In genomic region chr6:167307342-167307955, GRCh38 we compare ENCODE assay signal across 1 cellular context.
TF ChIP-seq lines count a peak whose summit lies in the region.

No MANE protein-coding gene starts in this region.

TF ChIP-seq in HepG2, 621 proteins besides CTCF, POLR2A, EP300 and RAD21 (continued from another document and continues in another):
- TF ChIP-seq FOSL1 (CRISPR knock-in tag; IDR thresholded peaks at IDR 0.05; ENCODE audit: borderline replicate concordance) (no peak), SAP130 (CRISPR knock-in tag; IDR thresholded peaks at IDR 0.05; ENCODE audit: low read depth) (no peak), HNF1B (CRISPR knock-in tag; IDR thresholded peaks at IDR 0.05) (no peak), KDM1A (CRISPR knock-in tag; IDR thresholded peaks at IDR 0.05) (no peak), ASH2L (IDR thresholded peaks at IDR 0.05; ENCODE audit: insufficient read length, low read depth, low read length) (no peak), NFE2 (CRISPR knock-in tag; IDR thresholded peaks at IDR 0.05) (no peak), TRIM24 (CRISPR knock-in tag; IDR thresholded peaks at IDR 0.05) (no peak), CCAR2 (optimal IDR thresholded peaks at IDR 0.05; ENCODE audit: low read depth, low read length) (no peak), PPARG (CRISPR knock-in tag; conservative IDR thresholded peaks at IDR 0.05) (no peak), ZFX (CRISPR knock-in tag; IDR thresholded peaks at IDR 0.05; ENCODE audit: low read depth) (no peak), MBNL3 (CRISPR knock-in tag; conservative IDR thresholded peaks at IDR 0.05) (no peak), KLF12 (CRISPR knock-in tag; IDR thresholded peaks at IDR 0.05; ENCODE audit: borderline replicate concordance) (no peak), EED (CRISPR knock-in tag; IDR thresholded peaks at IDR 0.05) (no peak), ZNF770 (CRISPR knock-in tag; IDR thresholded peaks at IDR 0.05) (no peak), ZNF761 (CRISPR knock-in tag; conservative IDR thresholded peaks at IDR 0.05) (no peak; the same call in 1 of the 2 replicates), ZNF740 (CRISPR knock-in tag; IDR thresholded peaks at IDR 0.05) (no peak), ZNF687 (CRISPR knock-in tag; IDR thresholded peaks at IDR 0.05) (no peak), HNF4G (IDR thresholded peaks at IDR 0.05; ENCODE audit: borderline replicate concordance, low read depth, low read length) (no peak), HNF4G (CRISPR knock-in tag; IDR thresholded peaks at IDR 0.05; ENCODE audit: borderline replicate concordance, low read depth) (no peak), ZFP41 (CRISPR knock-in tag; IDR thresholded peaks at IDR 0.05; ENCODE audit: borderline replicate concordance) (no peak), ZNF496 (CRISPR knock-in tag; IDR thresholded peaks at IDR 0.05; ENCODE audit: insufficient replicate concordance) (no peak), SMC3 (IDR thresholded peaks at IDR 0.05; ENCODE audit: low read length) (no peak), ZNF7 (CRISPR knock-in tag; IDR thresholded peaks at IDR 0.05) (no peak), FOXK2 (IDR thresholded peaks at IDR 0.05) (no peak), FOXK1 (CRISPR knock-in tag; IDR thresholded peaks at IDR 0.05; ENCODE audit: borderline replicate concordance, low read depth) (no peak), ZNF337 (CRISPR knock-in tag; IDR thresholded peaks at IDR 0.05; ENCODE audit: borderline replicate concordance, low read depth) (no peak), ZBTB4 (CRISPR knock-in tag; IDR thresholded peaks at IDR 0.05; ENCODE audit: borderline replicate concordance) (0 out of 2 replicates have a peak, but pooled peaks have one; percentile 34), CAMTA2 (CRISPR knock-in tag; IDR thresholded peaks at IDR 0.05; ENCODE audit: borderline replicate concordance) (no peak), ZNF672 (CRISPR knock-in tag; IDR thresholded peaks at IDR 0.05) (no peak), BHLHE40 (IDR thresholded peaks at IDR 0.05; ENCODE audit: low read length) (no peak), NFKBIZ (CRISPR knock-in tag; IDR thresholded peaks at IDR 0.05) (no peak), ZNF768 (CRISPR knock-in tag; IDR thresholded peaks at IDR 0.05) (0 out of 2 replicates have a peak, but pooled peaks have one; percentile 10), MYNN (CRISPR knock-in tag; IDR thresholded peaks at IDR 0.05; ENCODE audit: low read depth) (no peak), ZNF737 (CRISPR knock-in tag; IDR thresholded peaks at IDR 0.05; ENCODE audit: borderline replicate concordance) (no peak), ZNF350 (CRISPR knock-in tag; IDR thresholded peaks at IDR 0.05; ENCODE audit: borderline replicate concordance, low read depth) (no peak), KDM4B (CRISPR knock-in tag; IDR thresholded peaks at IDR 0.05) (no peak)
- TF ChIP-seq, protein P1, sequence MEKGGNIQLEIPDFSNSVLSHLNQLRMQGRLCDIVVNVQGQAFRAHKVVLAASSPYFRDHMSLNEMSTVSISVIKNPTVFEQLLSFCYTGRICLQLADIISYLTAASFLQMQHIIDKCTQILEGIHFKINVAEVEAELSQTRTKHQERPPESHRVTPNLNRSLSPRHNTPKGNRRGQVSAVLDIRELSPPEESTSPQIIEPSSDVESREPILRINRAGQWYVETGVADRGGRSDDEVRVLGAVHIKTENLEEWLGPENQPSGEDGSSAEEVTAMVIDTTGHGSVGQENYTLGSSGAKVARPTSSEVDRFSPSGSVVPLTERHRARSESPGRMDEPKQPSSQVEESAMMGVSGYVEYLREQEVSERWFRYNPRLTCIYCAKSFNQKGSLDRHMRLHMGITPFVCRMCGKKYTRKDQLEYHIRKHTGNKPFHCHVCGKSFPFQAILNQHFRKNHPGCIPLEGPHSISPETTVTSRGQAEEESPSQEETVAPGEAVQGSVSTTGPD (CRISPR knock-in tag; IDR thresholded peaks at IDR 0.05), result no peak
- TF ChIP-seq, protein P2, sequence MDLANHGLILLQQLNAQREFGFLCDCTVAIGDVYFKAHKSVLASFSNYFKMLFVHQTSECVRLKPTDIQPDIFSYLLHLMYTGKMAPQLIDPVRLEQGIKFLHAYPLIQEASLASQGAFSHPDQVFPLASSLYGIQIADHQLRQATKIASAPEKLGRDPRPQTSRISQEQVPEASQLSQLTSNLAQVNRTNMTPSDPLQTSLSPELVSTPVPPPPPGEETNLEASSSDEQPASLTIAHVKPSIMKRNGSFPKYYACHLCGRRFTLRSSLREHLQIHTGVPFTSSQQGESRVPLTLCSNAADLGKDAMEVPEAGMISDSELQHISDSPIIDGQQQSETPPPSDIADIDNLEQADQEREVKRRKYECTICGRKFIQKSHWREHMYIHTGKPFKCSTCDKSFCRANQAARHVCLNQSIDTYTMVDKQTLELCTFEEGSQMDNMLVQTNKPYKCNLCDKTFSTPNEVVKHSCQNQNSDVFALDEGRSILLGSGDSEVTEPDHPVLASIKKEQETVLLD (CRISPR knock-in tag; IDR thresholded peaks at IDR 0.05; ENCODE audit: low read depth), result no peak
- TF ChIP-seq, protein P3, sequence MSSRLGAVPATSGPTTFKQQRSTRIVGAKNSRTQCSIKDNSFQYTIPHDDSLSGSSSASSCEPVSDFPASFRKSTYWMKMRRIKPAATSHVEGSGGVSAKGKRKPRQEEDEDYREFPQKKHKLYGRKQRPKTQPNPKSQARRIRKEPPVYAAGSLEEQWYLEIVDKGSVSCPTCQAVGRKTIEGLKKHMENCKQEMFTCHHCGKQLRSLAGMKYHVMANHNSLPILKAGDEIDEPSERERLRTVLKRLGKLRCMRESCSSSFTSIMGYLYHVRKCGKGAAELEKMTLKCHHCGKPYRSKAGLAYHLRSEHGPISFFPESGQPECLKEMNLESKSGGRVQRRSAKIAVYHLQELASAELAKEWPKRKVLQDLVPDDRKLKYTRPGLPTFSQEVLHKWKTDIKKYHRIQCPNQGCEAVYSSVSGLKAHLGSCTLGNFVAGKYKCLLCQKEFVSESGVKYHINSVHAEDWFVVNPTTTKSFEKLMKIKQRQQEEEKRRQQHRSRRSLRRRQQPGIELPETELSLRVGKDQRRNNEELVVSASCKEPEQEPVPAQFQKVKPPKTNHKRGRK (CRISPR knock-in tag; IDR thresholded peaks at IDR 0.05), result no peak
- TF ChIP-seq, protein P4, sequence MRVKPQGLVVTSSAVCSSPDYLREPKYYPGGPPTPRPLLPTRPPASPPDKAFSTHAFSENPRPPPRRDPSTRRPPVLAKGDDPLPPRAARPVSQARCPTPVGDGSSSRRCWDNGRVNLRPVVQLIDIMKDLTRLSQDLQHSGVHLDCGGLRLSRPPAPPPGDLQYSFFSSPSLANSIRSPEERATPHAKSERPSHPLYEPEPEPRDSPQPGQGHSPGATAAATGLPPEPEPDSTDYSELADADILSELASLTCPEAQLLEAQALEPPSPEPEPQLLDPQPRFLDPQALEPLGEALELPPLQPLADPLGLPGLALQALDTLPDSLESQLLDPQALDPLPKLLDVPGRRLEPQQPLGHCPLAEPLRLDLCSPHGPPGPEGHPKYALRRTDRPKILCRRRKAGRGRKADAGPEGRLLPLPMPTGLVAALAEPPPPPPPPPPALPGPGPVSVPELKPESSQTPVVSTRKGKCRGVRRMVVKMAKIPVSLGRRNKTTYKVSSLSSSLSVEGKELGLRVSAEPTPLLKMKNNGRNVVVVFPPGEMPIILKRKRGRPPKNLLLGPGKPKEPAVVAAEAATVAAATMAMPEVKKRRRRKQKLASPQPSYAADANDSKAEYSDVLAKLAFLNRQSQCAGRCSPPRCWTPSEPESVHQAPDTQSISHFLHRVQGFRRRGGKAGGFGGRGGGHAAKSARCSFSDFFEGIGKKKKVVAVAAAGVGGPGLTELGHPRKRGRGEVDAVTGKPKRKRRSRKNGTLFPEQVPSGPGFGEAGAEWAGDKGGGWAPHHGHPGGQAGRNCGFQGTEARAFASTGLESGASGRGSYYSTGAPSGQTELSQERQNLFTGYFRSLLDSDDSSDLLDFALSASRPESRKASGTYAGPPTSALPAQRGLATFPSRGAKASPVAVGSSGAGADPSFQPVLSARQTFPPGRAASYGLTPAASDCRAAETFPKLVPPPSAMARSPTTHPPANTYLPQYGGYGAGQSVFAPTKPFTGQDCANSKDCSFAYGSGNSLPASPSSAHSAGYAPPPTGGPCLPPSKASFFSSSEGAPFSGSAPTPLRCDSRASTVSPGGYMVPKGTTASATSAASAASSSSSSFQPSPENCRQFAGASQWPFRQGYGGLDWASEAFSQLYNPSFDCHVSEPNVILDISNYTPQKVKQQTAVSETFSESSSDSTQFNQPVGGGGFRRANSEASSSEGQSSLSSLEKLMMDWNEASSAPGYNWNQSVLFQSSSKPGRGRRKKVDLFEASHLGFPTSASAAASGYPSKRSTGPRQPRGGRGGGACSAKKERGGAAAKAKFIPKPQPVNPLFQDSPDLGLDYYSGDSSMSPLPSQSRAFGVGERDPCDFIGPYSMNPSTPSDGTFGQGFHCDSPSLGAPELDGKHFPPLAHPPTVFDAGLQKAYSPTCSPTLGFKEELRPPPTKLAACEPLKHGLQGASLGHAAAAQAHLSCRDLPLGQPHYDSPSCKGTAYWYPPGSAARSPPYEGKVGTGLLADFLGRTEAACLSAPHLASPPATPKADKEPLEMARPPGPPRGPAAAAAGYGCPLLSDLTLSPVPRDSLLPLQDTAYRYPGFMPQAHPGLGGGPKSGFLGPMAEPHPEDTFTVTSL (CRISPR knock-in tag; IDR thresholded peaks at IDR 0.05; ENCODE audit: borderline replicate concordance), result no peak
